ENCODE assay signal across 2 cellular contexts in the genomic region with DNA sequence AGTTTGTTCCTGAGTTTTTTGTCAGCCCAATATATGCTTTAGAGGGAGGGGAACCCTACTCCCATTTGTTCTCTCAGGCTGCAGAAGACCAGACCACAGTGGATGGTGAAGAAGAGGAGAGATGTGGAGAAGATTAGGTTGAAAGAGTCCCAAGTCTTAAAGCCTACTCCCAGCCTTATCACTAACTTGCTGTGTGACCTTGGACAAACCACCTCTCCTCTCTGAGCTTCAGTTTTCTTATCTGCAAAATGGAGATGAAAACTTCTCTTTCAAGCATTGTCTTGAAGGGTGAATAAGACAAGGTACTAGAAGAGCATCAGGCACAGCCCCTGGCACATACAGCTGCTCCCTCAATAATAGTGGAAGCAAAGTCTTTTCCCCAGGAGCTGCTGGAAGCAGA.
TF ChIP-seq lines count a peak whose summit lies in the region.

No MANE protein-coding gene starts in this region.

TF ChIP-seq in A549, 52 proteins besides CTCF, POLR2A, EP300 and RAD21:
- TF ChIP-seq, protein P1, sequence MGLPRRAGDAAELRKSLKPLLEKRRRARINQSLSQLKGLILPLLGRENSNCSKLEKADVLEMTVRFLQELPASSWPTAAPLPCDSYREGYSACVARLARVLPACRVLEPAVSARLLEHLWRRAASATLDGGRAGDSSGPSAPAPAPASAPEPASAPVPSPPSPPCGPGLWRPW (IDR thresholded peaks at IDR 0.05): no peak
- TF ChIP-seq CBX8 (IDR thresholded peaks at IDR 0.05) (no peak), ZFP36 (IDR thresholded peaks at IDR 0.05; ENCODE audit: borderline replicate concordance, partially characterized antibody) (peak; percentile 24)
- TF ChIP-seq, protein P2, sequence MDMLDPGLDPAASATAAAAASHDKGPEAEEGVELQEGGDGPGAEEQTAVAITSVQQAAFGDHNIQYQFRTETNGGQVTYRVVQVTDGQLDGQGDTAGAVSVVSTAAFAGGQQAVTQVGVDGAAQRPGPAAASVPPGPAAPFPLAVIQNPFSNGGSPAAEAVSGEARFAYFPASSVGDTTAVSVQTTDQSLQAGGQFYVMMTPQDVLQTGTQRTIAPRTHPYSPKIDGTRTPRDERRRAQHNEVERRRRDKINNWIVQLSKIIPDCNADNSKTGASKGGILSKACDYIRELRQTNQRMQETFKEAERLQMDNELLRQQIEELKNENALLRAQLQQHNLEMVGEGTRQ (IDR thresholded peaks at IDR 0.05): no peak

TF ChIP-seq in H1, 55 proteins besides CTCF, POLR2A, EP300 and RAD21:
- TF ChIP-seq SIRT6 (IDR thresholded peaks at IDR 0.05; ENCODE audit: low read length): no peak
- TF ChIP-seq, protein P3, sequence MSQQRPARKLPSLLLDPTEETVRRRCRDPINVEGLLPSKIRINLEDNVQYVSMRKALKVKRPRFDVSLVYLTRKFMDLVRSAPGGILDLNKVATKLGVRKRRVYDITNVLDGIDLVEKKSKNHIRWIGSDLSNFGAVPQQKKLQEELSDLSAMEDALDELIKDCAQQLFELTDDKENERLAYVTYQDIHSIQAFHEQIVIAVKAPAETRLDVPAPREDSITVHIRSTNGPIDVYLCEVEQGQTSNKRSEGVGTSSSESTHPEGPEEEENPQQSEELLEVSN (IDR thresholded peaks at IDR 0.05): no peak
- TF ChIP-seq TAF1 (IDR thresholded peaks at IDR 0.05; ENCODE audit: low read depth, low read length): no peak
- TF ChIP-seq CHD2 (IDR thresholded peaks at IDR 0.05; ENCODE audit: low read length): no peak
- TF ChIP-seq, protein P4, sequence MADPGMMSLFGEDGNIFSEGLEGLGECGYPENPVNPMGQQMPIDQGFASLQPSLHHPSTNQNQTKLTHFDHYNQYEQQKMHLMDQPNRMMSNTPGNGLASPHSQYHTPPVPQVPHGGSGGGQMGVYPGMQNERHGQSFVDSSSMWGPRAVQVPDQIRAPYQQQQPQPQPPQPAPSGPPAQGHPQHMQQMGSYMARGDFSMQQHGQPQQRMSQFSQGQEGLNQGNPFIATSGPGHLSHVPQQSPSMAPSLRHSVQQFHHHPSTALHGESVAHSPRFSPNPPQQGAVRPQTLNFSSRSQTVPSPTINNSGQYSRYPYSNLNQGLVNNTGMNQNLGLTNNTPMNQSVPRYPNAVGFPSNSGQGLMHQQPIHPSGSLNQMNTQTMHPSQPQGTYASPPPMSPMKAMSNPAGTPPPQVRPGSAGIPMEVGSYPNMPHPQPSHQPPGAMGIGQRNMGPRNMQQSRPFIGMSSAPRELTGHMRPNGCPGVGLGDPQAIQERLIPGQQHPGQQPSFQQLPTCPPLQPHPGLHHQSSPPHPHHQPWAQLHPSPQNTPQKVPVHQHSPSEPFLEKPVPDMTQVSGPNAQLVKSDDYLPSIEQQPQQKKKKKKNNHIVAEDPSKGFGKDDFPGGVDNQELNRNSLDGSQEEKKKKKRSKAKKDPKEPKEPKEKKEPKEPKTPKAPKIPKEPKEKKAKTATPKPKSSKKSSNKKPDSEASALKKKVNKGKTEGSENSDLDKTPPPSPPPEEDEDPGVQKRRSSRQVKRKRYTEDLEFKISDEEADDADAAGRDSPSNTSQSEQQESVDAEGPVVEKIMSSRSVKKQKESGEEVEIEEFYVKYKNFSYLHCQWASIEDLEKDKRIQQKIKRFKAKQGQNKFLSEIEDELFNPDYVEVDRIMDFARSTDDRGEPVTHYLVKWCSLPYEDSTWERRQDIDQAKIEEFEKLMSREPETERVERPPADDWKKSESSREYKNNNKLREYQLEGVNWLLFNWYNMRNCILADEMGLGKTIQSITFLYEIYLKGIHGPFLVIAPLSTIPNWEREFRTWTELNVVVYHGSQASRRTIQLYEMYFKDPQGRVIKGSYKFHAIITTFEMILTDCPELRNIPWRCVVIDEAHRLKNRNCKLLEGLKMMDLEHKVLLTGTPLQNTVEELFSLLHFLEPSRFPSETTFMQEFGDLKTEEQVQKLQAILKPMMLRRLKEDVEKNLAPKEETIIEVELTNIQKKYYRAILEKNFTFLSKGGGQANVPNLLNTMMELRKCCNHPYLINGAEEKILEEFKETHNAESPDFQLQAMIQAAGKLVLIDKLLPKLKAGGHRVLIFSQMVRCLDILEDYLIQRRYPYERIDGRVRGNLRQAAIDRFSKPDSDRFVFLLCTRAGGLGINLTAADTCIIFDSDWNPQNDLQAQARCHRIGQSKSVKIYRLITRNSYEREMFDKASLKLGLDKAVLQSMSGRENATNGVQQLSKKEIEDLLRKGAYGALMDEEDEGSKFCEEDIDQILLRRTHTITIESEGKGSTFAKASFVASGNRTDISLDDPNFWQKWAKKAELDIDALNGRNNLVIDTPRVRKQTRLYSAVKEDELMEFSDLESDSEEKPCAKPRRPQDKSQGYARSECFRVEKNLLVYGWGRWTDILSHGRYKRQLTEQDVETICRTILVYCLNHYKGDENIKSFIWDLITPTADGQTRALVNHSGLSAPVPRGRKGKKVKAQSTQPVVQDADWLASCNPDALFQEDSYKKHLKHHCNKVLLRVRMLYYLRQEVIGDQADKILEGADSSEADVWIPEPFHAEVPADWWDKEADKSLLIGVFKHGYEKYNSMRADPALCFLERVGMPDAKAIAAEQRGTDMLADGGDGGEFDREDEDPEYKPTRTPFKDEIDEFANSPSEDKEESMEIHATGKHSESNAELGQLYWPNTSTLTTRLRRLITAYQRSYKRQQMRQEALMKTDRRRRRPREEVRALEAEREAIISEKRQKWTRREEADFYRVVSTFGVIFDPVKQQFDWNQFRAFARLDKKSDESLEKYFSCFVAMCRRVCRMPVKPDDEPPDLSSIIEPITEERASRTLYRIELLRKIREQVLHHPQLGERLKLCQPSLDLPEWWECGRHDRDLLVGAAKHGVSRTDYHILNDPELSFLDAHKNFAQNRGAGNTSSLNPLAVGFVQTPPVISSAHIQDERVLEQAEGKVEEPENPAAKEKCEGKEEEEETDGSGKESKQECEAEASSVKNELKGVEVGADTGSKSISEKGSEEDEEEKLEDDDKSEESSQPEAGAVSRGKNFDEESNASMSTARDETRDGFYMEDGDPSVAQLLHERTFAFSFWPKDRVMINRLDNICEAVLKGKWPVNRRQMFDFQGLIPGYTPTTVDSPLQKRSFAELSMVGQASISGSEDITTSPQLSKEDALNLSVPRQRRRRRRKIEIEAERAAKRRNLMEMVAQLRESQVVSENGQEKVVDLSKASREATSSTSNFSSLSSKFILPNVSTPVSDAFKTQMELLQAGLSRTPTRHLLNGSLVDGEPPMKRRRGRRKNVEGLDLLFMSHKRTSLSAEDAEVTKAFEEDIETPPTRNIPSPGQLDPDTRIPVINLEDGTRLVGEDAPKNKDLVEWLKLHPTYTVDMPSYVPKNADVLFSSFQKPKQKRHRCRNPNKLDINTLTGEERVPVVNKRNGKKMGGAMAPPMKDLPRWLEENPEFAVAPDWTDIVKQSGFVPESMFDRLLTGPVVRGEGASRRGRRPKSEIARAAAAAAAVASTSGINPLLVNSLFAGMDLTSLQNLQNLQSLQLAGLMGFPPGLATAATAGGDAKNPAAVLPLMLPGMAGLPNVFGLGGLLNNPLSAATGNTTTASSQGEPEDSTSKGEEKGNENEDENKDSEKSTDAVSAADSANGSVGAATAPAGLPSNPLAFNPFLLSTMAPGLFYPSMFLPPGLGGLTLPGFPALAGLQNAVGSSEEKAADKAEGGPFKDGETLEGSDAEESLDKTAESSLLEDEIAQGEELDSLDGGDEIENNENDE (IDR thresholded peaks at IDR 0.05; ENCODE audit: insufficient replicate concordance, low read length): no peak
- TF ChIP-seq GABPA (IDR thresholded peaks at IDR 0.05; ENCODE audit: borderline replicate concordance, insufficient read depth, low read length): no peak
- TF ChIP-seq NRF1 (IDR thresholded peaks at IDR 0.05; ENCODE audit: low read depth, low read length): no peak
- TF ChIP-seq, protein P5, sequence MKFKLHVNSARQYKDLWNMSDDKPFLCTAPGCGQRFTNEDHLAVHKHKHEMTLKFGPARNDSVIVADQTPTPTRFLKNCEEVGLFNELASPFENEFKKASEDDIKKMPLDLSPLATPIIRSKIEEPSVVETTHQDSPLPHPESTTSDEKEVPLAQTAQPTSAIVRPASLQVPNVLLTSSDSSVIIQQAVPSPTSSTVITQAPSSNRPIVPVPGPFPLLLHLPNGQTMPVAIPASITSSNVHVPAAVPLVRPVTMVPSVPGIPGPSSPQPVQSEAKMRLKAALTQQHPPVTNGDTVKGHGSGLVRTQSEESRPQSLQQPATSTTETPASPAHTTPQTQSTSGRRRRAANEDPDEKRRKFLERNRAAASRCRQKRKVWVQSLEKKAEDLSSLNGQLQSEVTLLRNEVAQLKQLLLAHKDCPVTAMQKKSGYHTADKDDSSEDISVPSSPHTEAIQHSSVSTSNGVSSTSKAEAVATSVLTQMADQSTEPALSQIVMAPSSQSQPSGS (IDR thresholded peaks at IDR 0.05; ENCODE audit: low read length): no peak
- TF ChIP-seq, protein P6, sequence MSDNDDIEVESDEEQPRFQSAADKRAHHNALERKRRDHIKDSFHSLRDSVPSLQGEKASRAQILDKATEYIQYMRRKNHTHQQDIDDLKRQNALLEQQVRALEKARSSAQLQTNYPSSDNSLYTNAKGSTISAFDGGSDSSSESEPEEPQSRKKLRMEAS (IDR thresholded peaks at IDR 0.05): no peak
- TF ChIP-seq GTF2F1 (IDR thresholded peaks at IDR 0.05; ENCODE audit: borderline replicate concordance, low read depth, low read length): no peak
- no peak for TF ChIP-seq SRF (IDR thresholded peaks at IDR 0.05; ENCODE audit: low read depth, low read length)
- no peak for TF ChIP-seq POU5F1 (IDR thresholded peaks at IDR 0.05; ENCODE audit: low read depth, low read length)
- no peak for TF ChIP-seq CEBPB (IDR thresholded peaks at IDR 0.05; ENCODE audit: low read depth, low read length)
- TF ChIP-seq JUN (IDR thresholded peaks at IDR 0.05; ENCODE audit: low read depth, low read length): no peak
- no peak for TF ChIP-seq RXRA (IDR thresholded peaks at IDR 0.05; ENCODE audit: insufficient read depth, low read depth, low read length)
- TF ChIP-seq MAFK (IDR thresholded peaks at IDR 0.05; ENCODE audit: low read depth, low read length): no peak
- TF ChIP-seq RFX5 (IDR thresholded peaks at IDR 0.05; ENCODE audit: borderline replicate concordance, low read depth, low read length): no peak
- TF ChIP-seq SAP30 (IDR thresholded peaks at IDR 0.05; ENCODE audit: insufficient read depth, insufficient replicate concordance, low read length): no peak
- no peak for TF ChIP-seq CHD1 (IDR thresholded peaks at IDR 0.05; ENCODE audit: low read depth, low read length)
- TF ChIP-seq KDM5A (IDR thresholded peaks at IDR 0.05; ENCODE audit: low read length): no peak
